Comparison of ENCODE assay signal across 8 cellular contexts in the genomic region with DNA sequence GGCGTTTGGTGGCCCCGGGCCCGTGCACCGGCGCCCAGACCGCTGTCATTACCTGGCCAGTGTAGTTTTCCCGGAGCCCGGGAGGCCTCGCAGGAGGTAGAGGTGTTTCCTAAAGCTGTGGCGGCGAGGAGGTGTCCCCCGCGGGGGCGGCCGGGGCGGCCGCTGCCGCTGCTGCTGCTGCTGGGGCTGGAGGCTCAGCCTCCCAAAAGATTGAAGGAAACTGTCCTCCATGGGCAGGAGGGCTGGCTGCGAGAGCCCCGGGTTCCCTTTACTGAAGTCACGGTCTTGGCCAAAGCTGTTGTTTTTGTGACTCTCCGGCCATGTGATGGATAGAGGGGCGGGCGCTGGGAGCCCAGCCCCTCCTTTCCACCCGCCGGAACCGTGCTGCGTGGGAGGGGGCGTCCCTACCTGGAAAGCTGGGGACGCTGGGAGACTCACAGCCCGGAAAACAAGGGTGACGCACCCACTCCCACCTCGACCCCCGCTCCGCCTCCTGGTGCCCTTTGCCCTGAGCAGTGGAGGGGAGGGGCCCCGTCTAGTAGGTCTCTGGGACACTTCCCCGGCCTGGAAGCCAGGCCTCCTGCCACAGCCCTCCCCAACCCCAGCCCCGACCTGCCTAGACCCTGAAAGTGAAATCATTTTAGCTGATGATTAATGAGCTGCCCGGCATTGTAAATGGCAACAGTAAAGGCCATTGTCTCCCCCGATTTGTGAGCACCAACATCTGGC. TPM values are rescaled to one million over a fixed set of nuclear protein-coding genes. Genes with fewer than 3 reads are reported as not detected.
DNase-seq lines count a peak whose midpoint lies in the region; ATAC-seq and TF ChIP-seq lines count a peak whose summit lies in the region.

Gene N4BP2L1, minus strand, starts transcription at position 279 of the 729 bp plus-strand sequence. Its CDS starts 48 bp downstream, at position 231.

- TF ChIP-seq POLR2A in prostate gland (IDR thresholded peaks at IDR 0.05) = peak; percentile 97

- H3K36me3 Mint-ChIP-seq in activated naive CD8-positive, alpha-beta T cell treated with anti-CD3 and anti-CD28 coated beads for 36 hours = peaks cover 29% of the 10 kb centered on the region

- H3K4me3 Mint-ChIP-seq in activated naive CD8-positive, alpha-beta T cell treated with anti-CD3 and anti-CD28 coated beads for 36 hours = peak within 1 kb of the TSS; percentile 93

- ATAC-seq in GM21381 (IDR thresholded peaks at IDR 0.05; ENCODE audit: unreplicated experiment) = peak; percentile 70
- peak; percentile 78 for ATAC-seq in left ventricle myocardium superior
- peak; percentile 87 for ATAC-seq in upper lobe of right lung

- under 1% methylated on average over 40 of the region's 40 CpGs for WGBS in prostate gland

- H3K27me3 Mint-ChIP-seq in activated naive CD8-positive, alpha-beta T cell treated with anti-CD3 and anti-CD28 coated beads for 36 hours = no peaks in the 10 kb centered on the region

- H3K9me3 ChIP-seq in HUES6 (ENCODE audit: control insufficient read depth, insufficient read depth, low read depth, low read length) (no peaks in the 10 kb centered on the region), prostate gland (no peaks in the 10 kb centered on the region), upper lobe of right lung (no peaks in the 10 kb centered on the region)

- peaks cover 33% of the 10 kb centered on the region for H3K4me1 Mint-ChIP-seq in activated naive CD8-positive, alpha-beta T cell treated with anti-CD3 and anti-CD28 coated beads for 36 hours

- H3K4me3 ChIP-seq in HUES6 (ENCODE audit: low read depth, low read length) = peak within 1 kb of the TSS; percentile 86
- H3K4me3 ChIP-seq in prostate gland = peak within 1 kb of the TSS; percentile 69 to 85
- H3K4me3 ChIP-seq in upper lobe of right lung = peak within 1 kb of the TSS; percentile 90

- peaks cover 17% of the 10 kb centered on the region for H3K27me3 ChIP-seq in HUES6 (ENCODE audit: control insufficient read depth, insufficient read depth, low read length)
- no peaks in the 10 kb centered on the region for H3K27me3 ChIP-seq in prostate gland (replicated peaks; ENCODE audit: insufficient read depth)
- H3K27me3 ChIP-seq in upper lobe of right lung = no peaks in the 10 kb centered on the region

- intact Hi-C loops in left ventricle myocardium superior (cut with micrococcal nuclease) (loop anchor here (10.0 kb wide), 1 partner anchor 107 kb away; the partner anchor contains the start of gene N4BP2L2), prostate gland (cut with DNase I) (loop anchor here (2.0 kb wide), 1 partner anchor 111 kb away; the partner anchor contains the start of gene N4BP2L2), upper lobe of right lung (cut with DNase I) (no loop called here)

- no peak within 1 kb of the TSS for H3K27ac ChIP-seq in HUES6 (ENCODE audit: low read depth, low read length)
- peak within 1 kb of the TSS; percentile 89 to 92 for H3K27ac ChIP-seq in prostate gland
- H3K27ac ChIP-seq in upper lobe of right lung = peak within 1 kb of the TSS; percentile 92

- H3K36me3 ChIP-seq in HUES6 (ENCODE audit: control insufficient read depth, insufficient read depth, low read length) (no peaks in the 10 kb centered on the region), prostate gland (no peaks in the 10 kb centered on the region), upper lobe of right lung (no peaks in the 10 kb centered on the region)

- H3K4me1 ChIP-seq in HUES6 (ENCODE audit: control insufficient read depth, insufficient read depth, low read length) (peaks cover 14% of the 10 kb centered on the region), prostate gland (replicated peaks) (no peaks in the 10 kb centered on the region), upper lobe of right lung (peaks cover 25% of the 10 kb centered on the region)

- TF ChIP-seq CTCF in prostate gland (IDR thresholded peaks at IDR 0.05) = no peak
- TF ChIP-seq CTCF in upper lobe of right lung (IDR thresholded peaks at IDR 0.05) = no peak

- DNase-seq in DMS153 treated with DMSO at 0.1 percent for 48 hours (lab: John Stamatoyannopoulos, UW; ENCODE audit: unreplicated experiment) (peak; percentile 41), SW480 (ENCODE audit: low spot score) (peak; percentile 70), left ventricle myocardium superior (peak; percentile 77), prostate gland (ENCODE audit: low spot score) (peak; percentile 80), upper lobe of right lung (peak; percentile 93)
- DNase-seq in activated naive CD8-positive, alpha-beta T cell treated with anti-CD3 and anti-CD28 coated beads for 36 hours = peak; percentile 93

- peak within 1 kb of the TSS; percentile 98 for H3K27ac Mint-ChIP-seq in activated naive CD8-positive, alpha-beta T cell treated with anti-CD3 and anti-CD28 coated beads for 36 hours

- peak within 1 kb of the TSS; percentile 37 for H3K9ac ChIP-seq in HUES6 (ENCODE audit: low read length)

- H3K9me3 Mint-ChIP-seq in activated naive CD8-positive, alpha-beta T cell treated with anti-CD3 and anti-CD28 coated beads for 36 hours = no peaks in the 10 kb centered on the region

RNA-seq across cellular contexts. Expression of gene N4BP2L1, which starts in this region (rescaled TPM):
- total RNA-seq in activated naive CD8-positive, alpha-beta T cell treated with anti-CD3 and anti-CD28 coated beads for 36 hours = 10 to 100 TPM; 14.6 to 15.7 TPM
- 3.9 TPM for total RNA-seq in left ventricle myocardium superior
- total RNA-seq in prostate gland = 10 to 100 TPM; 20.9 to 22.7 TPM
- 25.3 TPM for total RNA-seq in upper lobe of right lung

Comparison
In these comparisons a context has a peak if more than half of its experiments do, and no peak if none do; other contexts are left out.
1. DNase-seq: peak in every context shown above with its lines; median percentile 93 in activated naive CD8-positive, alpha-beta T cell treated with anti-CD3 and anti-CD28 coated beads for 36 hours; 93 in upper lobe of right lung; 80 in prostate gland; 77 in left ventricle myocardium superior; 70 in SW480; 41 in DMS153 treated with DMSO at 0.1 percent for 48 hours.